In genomic region chr12:121499929-121500793, GRCh38 we compare ENCODE assay signal across 8 cellular contexts.
DNase-seq lines count a peak whose midpoint lies in the region; ATAC-seq and TF ChIP-seq lines count a peak whose summit lies in the region.

No MANE protein-coding gene starts in this region.

- H3K4me1 Mint-ChIP-seq in activated naive CD4-positive, alpha-beta T cell treated with anti-CD3 and anti-CD28 coated beads, Interleukin-2, amount 10 ng/mL, durations not matched to agents 7 days and 5 days = peaks cover 12% of the 10 kb centered on the region
- no peaks in the 10 kb centered on the region for H3K4me1 Mint-ChIP-seq in glutamatergic neuron (ENCODE audit: low read depth, unreplicated experiment)

- peak overlapping the region; percentile 71 to 80 for H3K27ac ChIP-seq in tibial artery

- no peaks in the 10 kb centered on the region for H3K9me3 Mint-ChIP-seq in activated naive CD4-positive, alpha-beta T cell treated with anti-CD3 and anti-CD28 coated beads, Interleukin-2, amount 10 ng/mL, durations not matched to agents 7 days and 5 days
- no peaks in the 10 kb centered on the region for H3K9me3 Mint-ChIP-seq in glutamatergic neuron (ENCODE audit: unreplicated experiment)

- H3K9me3 ChIP-seq in MG63 (no peaks in the 10 kb centered on the region), tibial artery (no peaks in the 10 kb centered on the region)

- no peak overlapping the region for H3K4me3 ChIP-seq in MG63
- peak overlapping the region; percentile 37 to 50 for H3K4me3 ChIP-seq in tibial artery

- peak; percentile 86 for DNase-seq in G401 (ENCODE audit: low spot score)
- DNase-seq in MG63 = peak; percentile 42
- DNase-seq in activated naive CD4-positive, alpha-beta T cell treated with anti-CD3 and anti-CD28 coated beads, Interleukin-2, amount 10 ng/mL, durations not matched to agents 7 days and 5 days = peak; percentile 78
- DNase-seq in glutamatergic neuron = peak; percentile 87
- peak; percentile 82 for DNase-seq in pons (ENCODE audit: low spot score)
- DNase-seq in tibial artery = peak; percentile 75 to 85

- H3K27me3 Mint-ChIP-seq in activated naive CD4-positive, alpha-beta T cell treated with anti-CD3 and anti-CD28 coated beads, Interleukin-2, amount 10 ng/mL, durations not matched to agents 7 days and 5 days = no peaks in the 10 kb centered on the region
- peaks cover 4% of the 10 kb centered on the region for H3K27me3 Mint-ChIP-seq in glutamatergic neuron (ENCODE audit: unreplicated experiment)

- intact Hi-C loops in tibial artery (cut with DNase I; ENCODE audit: low total_unique reads) = loop anchor here (2.0 to 5.0 kb wide), 2 partner anchors 37 to 183 kb away; no protein-coding TSS in a partner anchor

- peak; percentile 98 for TF ChIP-seq CTCF in glutamatergic neuron (IDR thresholded peaks at IDR 0.05; ENCODE audit: partially characterized antibody, unreplicated experiment)
- peak; percentile 83 to 98 for TF ChIP-seq CTCF in tibial artery (IDR thresholded peaks at IDR 0.05)

- CTCF ChIA-PET in activated naive CD4-positive, alpha-beta T cell treated with anti-CD3 and anti-CD28 coated beads, Interleukin-2, amount 10 ng/mL, durations not matched to agents 7 days and 5 days (lab: Charles Lee) = interaction anchor here (0.8 to 2.8 kb wide), 14 partner anchors 8 to 273 kb away, joined by 3 to 18 read pairs (median 4); partner anchors contain the start of genes MORN3 and ORAI1

- no peak overlapping the region for H3K27ac Mint-ChIP-seq in activated naive CD4-positive, alpha-beta T cell treated with anti-CD3 and anti-CD28 coated beads, Interleukin-2, amount 10 ng/mL, durations not matched to agents 7 days and 5 days
- no peak overlapping the region for H3K27ac Mint-ChIP-seq in glutamatergic neuron (ENCODE audit: unreplicated experiment)

- ATAC-seq in SK-N-SH treated with all-trans-retinoic acid at 6 μM for 48 hours (peak; percentile 96), HG03159 (IDR thresholded peaks at IDR 0.05; ENCODE audit: unreplicated experiment) (no peak)

- peaks cover 29% of the 10 kb centered on the region for H3K36me3 Mint-ChIP-seq in activated naive CD4-positive, alpha-beta T cell treated with anti-CD3 and anti-CD28 coated beads, Interleukin-2, amount 10 ng/mL, durations not matched to agents 7 days and 5 days
- no peaks in the 10 kb centered on the region for H3K36me3 Mint-ChIP-seq in glutamatergic neuron (ENCODE audit: unreplicated experiment)

- no peaks in the 10 kb centered on the region for H3K27me3 ChIP-seq in MG63
- H3K27me3 ChIP-seq in tibial artery = no peaks in the 10 kb centered on the region

- H3K4me1 ChIP-seq in tibial artery = peaks cover 0 to 10% (median 0%) of the 10 kb centered on the region in 4 donors

- in situ Hi-C loops in G401 (cut with HindIII; ENCODE audit: low sequenced_read_pairs) = no loop called here

- H3K36me3 ChIP-seq in MG63 = no peaks in the 10 kb centered on the region
- H3K36me3 ChIP-seq in tibial artery = peaks cover 0 to 5% (median 0%) of the 10 kb centered on the region in 3 donors

- no peak overlapping the region for H3K4me3 Mint-ChIP-seq in activated naive CD4-positive, alpha-beta T cell treated with anti-CD3 and anti-CD28 coated beads, Interleukin-2, amount 10 ng/mL, durations not matched to agents 7 days and 5 days
- H3K4me3 Mint-ChIP-seq in glutamatergic neuron (ENCODE audit: unreplicated experiment) = no peak overlapping the region

TF ChIP-seq in SK-N-SH treated with all-trans-retinoic acid at 6 μM for 48 hours, 23 proteins besides CTCF, POLR2A, EP300 and RAD21:
- TF ChIP-seq CREB5 (CRISPR knock-in tag; IDR thresholded peaks at IDR 0.05; ENCODE audit: low read depth) (no peak), BACH2 (CRISPR knock-in tag; IDR thresholded peaks at IDR 0.05; ENCODE audit: borderline replicate concordance) (no peak), ZNF8 (CRISPR knock-in tag; IDR thresholded peaks at IDR 0.05) (no peak), SNAI2 (CRISPR knock-in tag; IDR thresholded peaks at IDR 0.05) (no peak), TOX (CRISPR knock-in tag; IDR thresholded peaks at IDR 0.05; ENCODE audit: borderline replicate concordance) (no peak), POU6F1 (CRISPR knock-in tag; IDR thresholded peaks at IDR 0.05; ENCODE audit: borderline replicate concordance, low read depth) (no peak), ZNF70 (CRISPR knock-in tag; IDR thresholded peaks at IDR 0.05) (no peak), ZC3H10 (CRISPR knock-in tag; IDR thresholded peaks at IDR 0.05) (no peak), GLIS3 (CRISPR knock-in tag; IDR thresholded peaks at IDR 0.05) (no peak), CSDC2 (CRISPR knock-in tag; IDR thresholded peaks at IDR 0.05) (no peak), PATZ1 (CRISPR knock-in tag; IDR thresholded peaks at IDR 0.05; ENCODE audit: borderline replicate concordance) (no peak)
